Comparison of ENCODE assay signal across 9 cellular contexts in the genomic region with DNA sequence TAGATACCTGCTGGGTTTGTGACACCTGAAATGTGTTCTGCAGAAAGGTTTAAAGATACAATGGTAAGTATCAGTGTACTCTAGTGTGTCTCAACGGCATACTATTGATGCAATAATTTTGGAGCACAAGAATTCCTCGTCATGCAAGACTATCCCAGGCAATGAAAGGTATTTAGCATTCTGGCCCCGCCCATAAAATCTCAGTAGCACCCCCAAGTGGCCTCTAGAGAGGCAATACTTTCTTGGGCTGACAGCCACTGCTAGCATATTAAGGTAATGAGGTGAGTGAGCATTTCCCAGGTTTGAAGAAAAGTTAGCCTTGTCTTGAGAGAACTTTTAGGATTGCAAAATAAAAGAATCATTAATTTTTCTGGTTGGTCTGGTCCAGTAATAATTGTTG. TPM values are rescaled to one million over a fixed set of nuclear protein-coding genes. Genes with fewer than 3 reads are reported as not detected.
DNase-seq lines count a peak whose midpoint lies in the region; ATAC-seq and TF ChIP-seq lines count a peak whose summit lies in the region.
"Had no signal": no experiment of that assay in that cellular context is flagged by ENCODE, and none has a peak within 500 bp of the region (broad histone marks: within the 10 kb centered on the region; RNA-seq: fewer than 3 reads in every experiment).

No MANE protein-coding gene starts in this region.

- CTCF ChIA-PET in activated naive CD4-positive, alpha-beta T cell treated with anti-CD3 and anti-CD28 coated beads for 36 hours (lab: Charles Lee), result interaction anchor here (0.7 to 1.8 kb wide), 4 partner anchors 12 to 130 kb away, joined by 3 to 9 read pairs (median 4); no protein-coding TSS in a partner anchor

- no peaks in the 10 kb centered on the region for H3K27me3 Mint-ChIP-seq in activated naive CD4-positive, alpha-beta T cell treated with anti-CD3 and anti-CD28 coated beads for 36 hours (ENCODE audit: low read depth)
- H3K27me3 Mint-ChIP-seq: activated naive CD8-positive, alpha-beta T cell treated with anti-CD3 and anti-CD28 coated beads, Interleukin-2, amount 10 ng/mL, durations not matched to agents 7 days and 5 days had no signal

- ATAC-seq in HG03354 (IDR thresholded peaks at IDR 0.05; ENCODE audit: poor library complexity, severe bottlenecking, unreplicated experiment), result peak; percentile 66

- DNase-seq in activated naive CD4-positive, alpha-beta T cell treated with anti-CD3 and anti-CD28 coated beads for 36 hours, result peak; percentile 30
- no peak for DNase-seq in activated naive CD4-positive, alpha-beta T cell treated with Interleukin-2 at 50 U/mL for 16 hours
- DNase-seq in cardiac fibroblast (ENCODE audit: low read depth in 2 of 2), result peak; percentile 3 to 22
- peak; percentile 53 for DNase-seq in renal cortical epithelial cell (ENCODE audit: low read depth)
- DNase-seq in NCI-H1105 treated with DMSO at 0.1 percent for 48 hours (lab: John Stamatoyannopoulos, UW), result no peak
- DNase-seq in NCI-H2196 treated with DMSO at 0.1 percent for 48 hours (lab: John Stamatoyannopoulos, UW; ENCODE audit: unreplicated experiment), result no peak
- DNase-seq in RKO (ENCODE audit: low spot score), result no peak
- DNase-seq: activated naive CD8-positive, alpha-beta T cell treated with anti-CD3 and anti-CD28 coated beads, Interleukin-2, amount 10 ng/mL, durations not matched to agents 7 days and 5 days had no signal

- H3K4me3 Mint-ChIP-seq in activated naive CD4-positive, alpha-beta T cell treated with anti-CD3 and anti-CD28 coated beads for 36 hours, result no peak overlapping the region
- H3K4me3 Mint-ChIP-seq: activated naive CD8-positive, alpha-beta T cell treated with anti-CD3 and anti-CD28 coated beads, Interleukin-2, amount 10 ng/mL, durations not matched to agents 7 days and 5 days had no signal

- H3K4me1 Mint-ChIP-seq in activated naive CD4-positive, alpha-beta T cell treated with anti-CD3 and anti-CD28 coated beads for 36 hours (ENCODE audit: low read depth), result no peaks in the 10 kb centered on the region

- no peak overlapping the region for H3K27ac Mint-ChIP-seq in activated naive CD4-positive, alpha-beta T cell treated with anti-CD3 and anti-CD28 coated beads for 36 hours
- H3K27ac Mint-ChIP-seq: activated naive CD8-positive, alpha-beta T cell treated with anti-CD3 and anti-CD28 coated beads, Interleukin-2, amount 10 ng/mL, durations not matched to agents 7 days and 5 days had no signal

- H3K36me3 Mint-ChIP-seq in activated naive CD4-positive, alpha-beta T cell treated with anti-CD3 and anti-CD28 coated beads for 36 hours (ENCODE audit: low read depth), result peaks cover 2% of the 10 kb centered on the region

- no peak overlapping the region for H3K4me3 ChIP-seq in cardiac fibroblast (replicated peaks in 1 of 2; ENCODE audit: low read depth in 2 of 2, low read length in 2 of 2)

- peak; percentile 11 for TF ChIP-seq CTCF in cardiac fibroblast (IDR thresholded peaks at IDR 0.05; ENCODE audit: low read depth, low read length)

- intact Hi-C loops in activated naive CD4-positive, alpha-beta T cell treated with anti-CD3 and anti-CD28 coated beads for 36 hours (cut with micrococcal nuclease), result loop anchor here (2.0 kb wide), 1 partner anchor 130 kb away; no protein-coding TSS in a partner anchor

- H3K9me3 Mint-ChIP-seq in activated naive CD4-positive, alpha-beta T cell treated with anti-CD3 and anti-CD28 coated beads for 36 hours, result no peaks in the 10 kb centered on the region
- H3K9me3 Mint-ChIP-seq: activated naive CD8-positive, alpha-beta T cell treated with anti-CD3 and anti-CD28 coated beads, Interleukin-2, amount 10 ng/mL, durations not matched to agents 7 days and 5 days had no signal

RNA-seq across cellular contexts. Expression of a gene that starts 24.0 kb away (rescaled TPM):
- total RNA-seq in activated naive CD4-positive, alpha-beta T cell treated with anti-CD3 and anti-CD28 coated beads for 36 hours, result 10 to 100 TPM; 13.6 to 15.7 TPM
- total RNA-seq in renal cortical epithelial cell, result 20.1 and 31.0 TPM in 2 replicates

Comparison
In these comparisons a context has a peak if more than half of its experiments do, and no peak if none do; other contexts are left out.
1. DNase-seq: peak in activated naive CD4-positive, alpha-beta T cell treated with anti-CD3 and anti-CD28 coated beads for 36 hours (single experiment), cardiac fibroblast (2 of 2) and renal cortical epithelial cell (single experiment); none in activated naive CD4-positive, alpha-beta T cell treated with Interleukin-2 at 50 U/mL for 16 hours (single experiment), NCI-H1105 treated with DMSO at 0.1 percent for 48 hours (single experiment), NCI-H2196 treated with DMSO at 0.1 percent for 48 hours (single experiment) and RKO (single experiment).